Comparison of ENCODE assay signal across 7 cellular contexts in genomic region chr19:1568320-1569019, GRCh38. TPM values are rescaled to one million over a fixed set of nuclear protein-coding genes. Genes with fewer than 3 reads are reported as not detected.
DNase-seq lines count a peak whose midpoint lies in the region; ATAC-seq, FAIRE-seq and TF ChIP-seq lines count a peak whose summit lies in the region.

Gene MEX3D, minus strand, starts transcription at chr19:1568325. Its CDS starts 267 bp downstream, at chr19:1568058.

- TF ChIP-seq CTCF in fibroblast of the aortic adventitia (IDR thresholded peaks at IDR 0.05; ENCODE audit: insufficient read depth, low read length): no peak

- peak within 1 kb of the TSS in 1 of 2 donors; percentile 12 for H3K27ac Mint-ChIP-seq in stimulated activated naive CD8-positive, alpha-beta T cell treated with anti-CD3 and anti-CD28 coated beads, Interleukin-15, amount 100 ng/mL, for 72 hours

- DNase-seq in GM18507 (ENCODE audit: extremely low spot score, insufficient read length, low read depth): peak; percentile 99
- DNase-seq in activated gamma-delta T cell treated with Interleukin-2 at 50 U/mL for 16 hours: peak; percentile 80
- DNase-seq in fibroblast of the aortic adventitia (ENCODE audit: low read depth): peak; percentile 33
- DNase-seq in stimulated activated naive CD8-positive, alpha-beta T cell treated with anti-CD3 and anti-CD28 coated beads, Interleukin-15, amount 100 ng/mL, for 72 hours: peak; percentile 70 to 77

- TF ChIP-seq POLR2A in Raji (IDR thresholded peaks at IDR 0.05; ENCODE audit: insufficient read depth, low read depth, low read length): peak; percentile 70

- peak within 1 kb of the TSS; percentile 56 to 77 for H3K4me3 Mint-ChIP-seq in stimulated activated naive CD8-positive, alpha-beta T cell treated with anti-CD3 and anti-CD28 coated beads, Interleukin-15, amount 100 ng/mL, for 72 hours

- no peaks in the 10 kb centered on the region for H3K9me3 Mint-ChIP-seq in stimulated activated naive CD8-positive, alpha-beta T cell treated with anti-CD3 and anti-CD28 coated beads, Interleukin-15, amount 100 ng/mL, for 72 hours

- H3K27me3 ChIP-seq in neuron (ENCODE audit: insufficient read depth, low read length): no peaks in the 10 kb centered on the region

- no peaks in the 10 kb centered on the region for H3K9me3 ChIP-seq in neuron (ENCODE audit: low read length)

- H3K36me3 ChIP-seq in neuron (ENCODE audit: insufficient read depth, low read length): peaks cover 12% of the 10 kb centered on the region

- H3K4me3 ChIP-seq in fibroblast of the aortic adventitia (ENCODE audit: low read depth, low read length): peak within 1 kb of the TSS; percentile 79
- H3K4me3 ChIP-seq in neuron (ENCODE audit: low read length): peak within 1 kb of the TSS; percentile 100

- peaks cover 21% of the 10 kb centered on the region for H3K27me3 Mint-ChIP-seq in stimulated activated naive CD8-positive, alpha-beta T cell treated with anti-CD3 and anti-CD28 coated beads, Interleukin-15, amount 100 ng/mL, for 72 hours

- H3K4me1 Mint-ChIP-seq in stimulated activated naive CD8-positive, alpha-beta T cell treated with anti-CD3 and anti-CD28 coated beads, Interleukin-15, amount 100 ng/mL, for 72 hours: peaks cover 22% of the 10 kb centered on the region

- H2AFZ ChIP-seq in neuron (ENCODE audit: low read depth, low read length): no peak within 1 kb of the TSS

- peaks cover 12% of the 10 kb centered on the region for H3K4me1 ChIP-seq in neuron (ENCODE audit: insufficient read depth, low read length)

- peak; percentile 26 for FAIRE-seq in GM18507 (lab: Jason Lieb, UNC)

- peak; percentile 67 for ATAC-seq in HG03521 (IDR thresholded peaks at IDR 0.05; ENCODE audit: unreplicated experiment)
- ATAC-seq in stimulated activated naive CD8-positive, alpha-beta T cell treated with anti-CD3 and anti-CD28 coated beads, Interleukin-15, amount 100 ng/mL, for 72 hours: peak; percentile 82

RNA-seq across cellular contexts. Expression of gene MEX3D, which starts in this region (rescaled TPM):
- 19.0 and 27.6 TPM in 2 replicates for total RNA-seq in fibroblast of the aortic adventitia (ENCODE audit: low replicate concordance)

Comparison
In these comparisons a context has a peak if more than half of its experiments do, and no peak if none do; other contexts are left out.
1. Peak in every context shown above with its lines: DNase-seq, ATAC-seq and H3K4me3 ChIP-seq.
2. DNase-seq: peak in every context shown above with its lines; median percentile 99 in GM18507; 80 in activated gamma-delta T cell treated with Interleukin-2 at 50 U/mL for 16 hours; 74 in stimulated activated naive CD8-positive, alpha-beta T cell treated with anti-CD3 and anti-CD28 coated beads, Interleukin-15, amount 100 ng/mL, for 72 hours; 33 in fibroblast of the aortic adventitia.